Comparison of ENCODE assay signal across 14 cellular contexts in genomic region chr7:37315752-37316711, GRCh38.
DNase-seq lines count a peak whose midpoint lies in the region; TF ChIP-seq lines count a peak whose summit lies in the region.
"Had no signal": no experiment of that assay in that cellular context is flagged by ENCODE, and none has a peak within 500 bp of the region (broad histone marks: within the 10 kb centered on the region; RNA-seq: fewer than 3 reads in every experiment).

No MANE protein-coding gene starts in this region.

- H3K9me3 ChIP-seq in SU-DHL-6 (ENCODE audit: insufficient read depth, low read length): no peaks in the 10 kb centered on the region
- no peaks in the 10 kb centered on the region for H3K9me3 ChIP-seq in GM23248 (ENCODE audit: low read depth)

- peak overlapping the region; percentile 52 for H3K4me2 ChIP-seq in SU-DHL-6 (ENCODE audit: low read depth, low read length, poor library complexity, severe bottlenecking)
- H3K4me2 ChIP-seq in GM23248 (ENCODE audit: unreplicated experiment): no peak overlapping the region

- H3K27ac ChIP-seq in SU-DHL-6 (ENCODE audit: low read depth, low read length): peak overlapping the region; percentile 71
- H3K27ac ChIP-seq in temporal lobe (ENCODE audit: low read depth, low read length): peak overlapping the region; percentile 40
- H3K27ac ChIP-seq in GM23248: no peak overlapping the region

- H3K9me2 ChIP-seq in SU-DHL-6 (replicated peaks; ENCODE audit: insufficient read depth, low read length): no peaks in the 10 kb centered on the region
- no peaks in the 10 kb centered on the region for H3K9me2 ChIP-seq in GM23248 (ENCODE audit: insufficient read depth)

- DNase-seq in NCI-H2171 treated with DMSO at 0.1 percent for 48 hours (lab: John Stamatoyannopoulos, UW): peak; percentile 31
- DNase-seq in NCI-H2171 (lab: John Stamatoyannopoulos, UW): no peak
- peak; percentile 55 for DNase-seq in islet precursor cell
- no peak for DNase-seq in GM23248
- no peak for DNase-seq in NCI-H1417 treated with DMSO at 0.1 percent for 48 hours (lab: John Stamatoyannopoulos, UW)
- no peak for DNase-seq in glutamatergic neuron
- DNase-seq: 8988T; DMS153; NCI-H146; stimulated activated CD4-positive, alpha-beta T cell treated with anti-CD3 and anti-CD28 coated beads, Interleukin-12 subunit alpha, Interleukin-12 subunit beta, amount 100 ng/mL, for 4 hours had no signal

- H3K36me3 ChIP-seq in SU-DHL-6 (ENCODE audit: low read length) (peaks cover 26% of the 10 kb centered on the region), GM23248 (ENCODE audit: low read depth) (no peaks in the 10 kb centered on the region)

- H3K9ac ChIP-seq in SU-DHL-6 (ENCODE audit: low read length) (0 out of 2 replicates have a peak overlapping the region, but pooled peaks have one; percentile 1), GM23248 (no peak overlapping the region)

- no peaks in the 10 kb centered on the region for H3K4me1 ChIP-seq in GM23248 (ENCODE audit: insufficient read depth)

- H3K27me3 ChIP-seq in SU-DHL-6 (ENCODE audit: low read length) (no peaks in the 10 kb centered on the region), GM23248 (replicated peaks; ENCODE audit: insufficient read depth) (no peaks in the 10 kb centered on the region)

- H3K4me1 Mint-ChIP-seq in glutamatergic neuron (ENCODE audit: low read depth, unreplicated experiment): peaks cover 17% of the 10 kb centered on the region

- in situ Hi-C loops in GM23248 (cut with MboI): no loop called here

- 0 out of 2 replicates have a peak, but pooled peaks cover 5% of the 10 kb centered on the region for H4K20me1 ChIP-seq in SU-DHL-6 (ENCODE audit: low read depth, low read length)
- H4K20me1 ChIP-seq in GM23248 (ENCODE audit: insufficient read depth): no peaks in the 10 kb centered on the region

- no peak overlapping the region for H3K4me3 ChIP-seq in SU-DHL-6 (ENCODE audit: insufficient read depth, low read length, poor library complexity, severe bottlenecking)
- H3K4me3 ChIP-seq in GM23248: no peak overlapping the region

- H3K36me3 Mint-ChIP-seq in glutamatergic neuron (ENCODE audit: unreplicated experiment): no peaks in the 10 kb centered on the region

- peaks cover 3% of the 10 kb centered on the region for H3K27me3 Mint-ChIP-seq in glutamatergic neuron (ENCODE audit: unreplicated experiment)
- H3K27me3 Mint-ChIP-seq: natural killer cell treated with Interleukin-12 subunit alpha and Interleukin-12 subunit beta and Interleukin-15 and Interleukin-18, amount 100 ng/mL, for 72 hours had no signal

- H3K9me3 Mint-ChIP-seq in glutamatergic neuron (ENCODE audit: unreplicated experiment): peaks cover 6% of the 10 kb centered on the region
- H3K9me3 Mint-ChIP-seq: natural killer cell treated with Interleukin-12 subunit alpha and Interleukin-12 subunit beta and Interleukin-15 and Interleukin-18, amount 100 ng/mL, for 72 hours; T-helper 1 cell treated with Interleukin-12 subunit alpha and Interleukin-12 subunit beta and Interleukin-4 antibody, amounts not matched to agents 30 μg/mL and 1 μg/mL, for 36 hours had no signal

- peaks cover 93% of the 10 kb centered on the region for H3K79me2 ChIP-seq in SU-DHL-6 (ENCODE audit: insufficient read depth, low read length)
- H3K79me2 ChIP-seq in GM23248 (ENCODE audit: insufficient read depth): no peaks in the 10 kb centered on the region

- no peak overlapping the region for H3K4me3 Mint-ChIP-seq in glutamatergic neuron (ENCODE audit: unreplicated experiment)
- H3K4me3 Mint-ChIP-seq: natural killer cell treated with Interleukin-12 subunit alpha and Interleukin-12 subunit beta and Interleukin-15 and Interleukin-18, amount 100 ng/mL, for 72 hours; T-helper 1 cell treated with Interleukin-12 subunit alpha and Interleukin-12 subunit beta and Interleukin-4 antibody, amounts not matched to agents 30 μg/mL and 1 μg/mL, for 36 hours had no signal

- peaks cover 14% of the 10 kb centered on the region; the same call in 1 of the 2 replicates for H3F3A ChIP-seq in SU-DHL-6 (ENCODE audit: insufficient read depth)
- no peaks in the 10 kb centered on the region for H3F3A ChIP-seq in GM23248 (ENCODE audit: insufficient read depth)

- 15 to 18% methylated on average over 5 of the region's 5 CpGs for WGBS in GM23248 (ENCODE audit: low coverage in 1 of 2, low lambda C conversion rate in 2 of 2, missing lambda C conversion rate in 2 of 2), 2 experiments

- H2AFZ ChIP-seq in SU-DHL-6 (ENCODE audit: low read depth, low read length, severe bottlenecking) (no peak overlapping the region), GM23248 (no peak overlapping the region)

- TF ChIP-seq CTCF in SU-DHL-6 (IDR thresholded peaks at IDR 0.05; ENCODE audit: insufficient read depth, low read length, poor library complexity, severe bottlenecking): no peak
- TF ChIP-seq CTCF in glutamatergic neuron (IDR thresholded peaks at IDR 0.05; ENCODE audit: partially characterized antibody, unreplicated experiment): no peak

- H3K27ac Mint-ChIP-seq in glutamatergic neuron (ENCODE audit: unreplicated experiment): no peak overlapping the region
- H3K27ac Mint-ChIP-seq: natural killer cell treated with Interleukin-12 subunit alpha and Interleukin-12 subunit beta and Interleukin-15 and Interleukin-18, amount 100 ng/mL, for 72 hours; T-helper 1 cell treated with Interleukin-12 subunit alpha and Interleukin-12 subunit beta and Interleukin-4 antibody, amounts not matched to agents 30 μg/mL and 1 μg/mL, for 36 hours had no signal

Comparison
In these comparisons a context has a peak if more than half of its experiments do, and no peak if none do; other contexts are left out.
1. DNase-seq: peak in NCI-H2171 treated with DMSO at 0.1 percent for 48 hours (single experiment) and islet precursor cell (single experiment); none in NCI-H2171 (single experiment), GM23248 (single experiment), NCI-H1417 treated with DMSO at 0.1 percent for 48 hours (single experiment) and glutamatergic neuron (single experiment).